ENCODE assay signal across 8 cellular contexts in genomic region chr6:30554962-30555361, GRCh38. TPM values are rescaled to one million over a fixed set of nuclear protein-coding genes. Genes with fewer than 3 reads are reported as not detected.
DNase-seq lines count a peak whose midpoint lies in the region; ATAC-seq and TF ChIP-seq lines count a peak whose summit lies in the region.

No MANE protein-coding gene starts in this region.

- H3K27ac Mint-ChIP-seq in T-helper 17 cell, result peak overlapping the region; percentile 100

- H3K4me3 Mint-ChIP-seq in T-helper 17 cell, result peak overlapping the region; percentile 99

- peaks cover 50% of the 10 kb centered on the region for H3K4me1 Mint-ChIP-seq in T-helper 17 cell

- 32 to 41% (median 40%) methylated on average over 8 of the region's 8 CpGs for WGBS in psoas muscle, 3 donors

- H3K4me3 ChIP-seq in fibroblast of lung (replicated peaks in 1 of 4; ENCODE audit: control extremely low read depth in 1 of 4, insufficient read depth in 1 of 4, low read depth in 3 of 4, low read length in 4 of 4), result peak overlapping the region; percentile 89 to 100 (median 93)
- H3K4me3 ChIP-seq in psoas muscle, result peak overlapping the region; percentile 99

- H3K4me1 ChIP-seq in fibroblast of lung (ENCODE audit: control insufficient read depth, extremely low read depth, insufficient read depth, low read length), result no peaks in the 10 kb centered on the region
- H3K4me1 ChIP-seq in psoas muscle, result peaks cover 16% of the 10 kb centered on the region

- H3K9me3 ChIP-seq in T-helper 17 cell (ENCODE audit: control insufficient read depth, low read length, poor library complexity, severe bottlenecking) (no peaks in the 10 kb centered on the region), fibroblast of lung (ENCODE audit: control insufficient read depth, insufficient read depth, low read depth, low read length) (no peaks in the 10 kb centered on the region), psoas muscle (no peaks in the 10 kb centered on the region)

- peak overlapping the region; percentile 82 for H3K4me2 ChIP-seq in fibroblast of lung (ENCODE audit: extremely low read depth, insufficient read depth, low read length)

- TF ChIP-seq CTCF in fibroblast of lung (conservative IDR thresholded peaks at IDR 0.05 in 1 of 2, IDR thresholded peaks at IDR 0.05 in 1 of 2; ENCODE audit: low read depth in 1 of 2, low read length in 2 of 2), result no peak
- no peak for TF ChIP-seq CTCF in psoas muscle (IDR thresholded peaks at IDR 0.05)

- no peak overlapping the region for H2AFZ ChIP-seq in fibroblast of lung (ENCODE audit: low read length)

- H3K27ac ChIP-seq in fibroblast of lung (ENCODE audit: insufficient read depth, low read length) (peak overlapping the region; percentile 99), psoas muscle (peak overlapping the region; percentile 95)

- H3K36me3 ChIP-seq in fibroblast of lung (ENCODE audit: control insufficient read depth, insufficient read depth, low read length) (peaks cover 18% of the 10 kb centered on the region), psoas muscle (ENCODE audit: insufficient read depth in 1 of 2, low read depth in 1 of 2) (peaks cover 4 to 50% of the 10 kb centered on the region in 2 donors)

- peaks cover 16% of the 10 kb centered on the region for H3K79me2 ChIP-seq in fibroblast of lung (ENCODE audit: control insufficient read depth, insufficient read depth, low read length)

- H3K27me3 ChIP-seq in fibroblast of lung (ENCODE audit: control insufficient read depth, insufficient read depth, low read length) (no peaks in the 10 kb centered on the region), psoas muscle (ENCODE audit: insufficient read depth in 3 of 3, low read length in 2 of 3) (no peaks in the 10 kb centered on the region)

- H4K20me1 ChIP-seq in fibroblast of lung (ENCODE audit: control insufficient read depth, extremely low read depth, insufficient read depth, low read length), result no peaks in the 10 kb centered on the region

- peak; percentile 22 for DNase-seq in G401 (ENCODE audit: low spot score)
- DNase-seq in T-helper 17 cell, result no peak
- peak in 1 of 2 donors; percentile 4 for DNase-seq in fibroblast of lung (ENCODE audit: low read depth in 2 of 2)
- DNase-seq in psoas muscle, result no peak
- no peak for DNase-seq in stimulated activated CD4-positive, alpha-beta T cell treated with anti-CD3 and anti-CD28 coated beads, Interleukin-4, amount 100 ng/mL, for 1 hour
- no peak for DNase-seq in NCI-H1092 treated with DMSO at 0.1 percent for 48 hours (lab: John Stamatoyannopoulos, UW)

- ATAC-seq in T-helper 17 cell, result no peak
- ATAC-seq in psoas muscle, result no peak
- no peak for ATAC-seq in HG02763 (IDR thresholded peaks at IDR 0.05; ENCODE audit: unreplicated experiment)
- no peak for ATAC-seq in HG03571 (IDR thresholded peaks at IDR 0.05; ENCODE audit: unreplicated experiment)

- H3K9ac ChIP-seq in fibroblast of lung (ENCODE audit: insufficient read depth, low read length), result peak overlapping the region; percentile 98

- in situ Hi-C loops in G401 (cut with HindIII; ENCODE audit: low sequenced_read_pairs), result no loop called here

- H3K27me3 Mint-ChIP-seq in T-helper 17 cell, result no peaks in the 10 kb centered on the region

- H3K36me3 Mint-ChIP-seq in T-helper 17 cell (ENCODE audit: low read depth), result peaks cover 32% of the 10 kb centered on the region

- intact Hi-C loops in psoas muscle (cut with DNase I), result loop anchor here in 1 of 2 donors (5.0 kb wide), 1 partner anchor 287 kb away; no protein-coding TSS in a partner anchor

RNA-seq across cellular contexts. Expression of gene GNL1, which starts 1.3 kb away (rescaled TPM):
- total RNA-seq in G401 (2014; rRNA removed; shearing (Covaris generic)), result 102 and 129 TPM in 2 replicates
- 100 to 1,000 TPM; 178 to 211 TPM for total RNA-seq in T-helper 17 cell
- total RNA-seq in fibroblast of lung, result 50.1 and 67.0 TPM in 2 replicates
- polyA plus RNA-seq in fibroblast of lung, result 33.4 and 35.2 TPM in 2 replicates
- 57.9 and 66.9 TPM in 2 replicates for polyA plus RNA-seq in fibroblast of lung (2012)
- polyA minus RNA-seq in fibroblast of lung (ENCODE audit: low replicate concordance), result 67.2 and 135 TPM in 2 replicates
- 10 to 100 TPM; 20.1 to 26.3 (median 24.2) TPM for total RNA-seq in psoas muscle
- polyA plus RNA-seq in psoas muscle, result 10 to 100 TPM; 14.2 to 32.3 (median 30.8) TPM

RNA-seq across cellular contexts. Expression of gene PRR3, which starts 2.1 kb away (rescaled TPM):
- 3.4 and 5.9 TPM in 2 replicates for total RNA-seq in G401 (2014; rRNA removed; shearing (Covaris generic))
- total RNA-seq in T-helper 17 cell (10 to 100 TPM; 11.2 to 13.9 TPM), fibroblast of lung (5.1 and 6.6 TPM in 2 replicates), psoas muscle (1 to 10 TPM; 1.5 to 3.5 (median 1.8) TPM)
- polyA plus RNA-seq in fibroblast of lung (19.0 and 23.2 TPM in 2 replicates), psoas muscle (1 to 10 TPM; 2.3 to 5.1 (median 3.5) TPM)
- 11.1 and 12.7 TPM in 2 replicates for polyA plus RNA-seq in fibroblast of lung (2012)
- 29.1 and 35.8 TPM in 2 replicates for polyA minus RNA-seq in fibroblast of lung (ENCODE audit: low replicate concordance)

RNA-seq across cellular contexts. Expression of gene ABCF1, which starts 16.3 kb away (rescaled TPM):
- 41.9 and 83.7 TPM in 2 replicates for total RNA-seq in G401 (2014; rRNA removed; shearing (Covaris generic))
- 100 to 1,000 TPM in 1 of 2 donors, 10 to 100 TPM in 1; 97.4 to 106 TPM for total RNA-seq in T-helper 17 cell
- total RNA-seq in fibroblast of lung, result 35.5 and 37.2 TPM in 2 replicates
- 49.2 and 62.6 TPM in 2 replicates for polyA plus RNA-seq in fibroblast of lung
- 74.7 and 79.2 TPM in 2 replicates for polyA plus RNA-seq in fibroblast of lung (2012)
- 81.9 and 133 TPM in 2 replicates for polyA minus RNA-seq in fibroblast of lung (ENCODE audit: low replicate concordance)
- total RNA-seq in psoas muscle, result 100 to 1,000 TPM in 1 of 4 donors, 10 to 100 TPM in 3; 64.2 to 108 (median 95.5) TPM
- polyA plus RNA-seq in psoas muscle, result 100 to 1,000 TPM in 2 of 3 donors, 10 to 100 TPM in 1; 53.8 to 119 (median 108) TPM
